In genomic region chr13:97263160-97263559, GRCh38 we compare ENCODE assay signal across 20 cellular contexts.
"Had no signal": no experiment of that assay in that cellular context is flagged by ENCODE, and none has a peak within 500 bp of the region (broad histone marks: within the 10 kb centered on the region; RNA-seq: fewer than 3 reads in every experiment).

No MANE protein-coding gene starts in this region.

- DNase-seq: activated CD4-positive, alpha-beta memory T cell treated with anti-CD3 and anti-CD28 coated beads for 36 hours; activated CD4-positive, alpha-beta T cell treated with anti-CD3 and anti-CD28 coated beads for 36 hours; activated naive CD4-positive, alpha-beta T cell; activated naive CD8-positive, alpha-beta T cell treated with anti-CD3 and anti-CD28 coated beads, Interleukin-2, amount 10 ng/mL, durations not matched to agents 7 days and 5 days; body of pancreas; foreskin fibroblast; kidney; lower lobe of right lung; naive thymus-derived CD4-positive, alpha-beta T cell; retina; SK-N-SH; stimulated activated CD4-positive, alpha-beta T cell treated with anti-CD3 and anti-CD28 coated beads, Interleukin-2, amount 100 ng/mL, for 48 hours; stimulated activated CD8-positive, alpha-beta memory T cell treated with anti-CD3 and anti-CD28 coated beads, Interleukin-4, amount 100 ng/mL, for 48 hours; stimulated activated naive CD4-positive, alpha-beta T cell; T-helper 9 cell had no signal

- H3K9me3 ChIP-seq: body of pancreas, lower lobe of right lung, SK-N-SH, suprapubic skin, tibial nerve had no signal

- ATAC-seq: activated CD4-positive, alpha-beta T cell treated with anti-CD3 and anti-CD28 coated beads for 36 hours; body of pancreas; left lobe of liver; lower lobe of right lung; naive thymus-derived CD4-positive, alpha-beta T cell; WTC11 had no signal

- H3K36me3 ChIP-seq: cardiac muscle cell, suprapubic skin, tibial nerve had no signal

- H3K27ac Mint-ChIP-seq: activated CD4-positive, alpha-beta memory T cell treated with anti-CD3 and anti-CD28 coated beads for 36 hours; activated CD4-positive, alpha-beta T cell treated with anti-CD3 and anti-CD28 coated beads for 36 hours; activated naive CD8-positive, alpha-beta T cell treated with anti-CD3 and anti-CD28 coated beads, Interleukin-2, amount 10 ng/mL, durations not matched to agents 7 days and 5 days; WTC11 had no signal

- H3K9me3 Mint-ChIP-seq: activated CD4-positive, alpha-beta memory T cell treated with anti-CD3 and anti-CD28 coated beads for 36 hours; naive thymus-derived CD4-positive, alpha-beta T cell; WTC11 had no signal

- H3K4me3 ChIP-seq: body of pancreas, cardiac muscle cell, lower lobe of right lung, suprapubic skin, tibial nerve had no signal

- H3K27ac ChIP-seq: body of pancreas, cardiac muscle cell, lower lobe of right lung, suprapubic skin had no signal

- H3K27me3 ChIP-seq: body of pancreas, cardiac muscle cell, suprapubic skin, tibial nerve had no signal

- H3K27me3 Mint-ChIP-seq: activated CD4-positive, alpha-beta memory T cell treated with anti-CD3 and anti-CD28 coated beads for 36 hours; activated CD4-positive, alpha-beta T cell treated with anti-CD3 and anti-CD28 coated beads for 36 hours; activated naive CD8-positive, alpha-beta T cell treated with anti-CD3 and anti-CD28 coated beads, Interleukin-2, amount 10 ng/mL, durations not matched to agents 7 days and 5 days; naive thymus-derived CD4-positive, alpha-beta T cell had no signal

- H3K36me3 Mint-ChIP-seq: WTC11 had no signal

- H3K4me2 ChIP-seq: SK-N-SH had no signal

- H3K9ac ChIP-seq: SK-N-SH had no signal

- H3K4me3 Mint-ChIP-seq: activated CD4-positive, alpha-beta memory T cell treated with anti-CD3 and anti-CD28 coated beads for 36 hours; activated CD4-positive, alpha-beta T cell treated with anti-CD3 and anti-CD28 coated beads for 36 hours; activated naive CD8-positive, alpha-beta T cell treated with anti-CD3 and anti-CD28 coated beads, Interleukin-2, amount 10 ng/mL, durations not matched to agents 7 days and 5 days; WTC11 had no signal
